21 cellular contexts compared by ENCODE assay signal in genomic region chr2:240597054-240597418, GRCh38. TPM values are rescaled to one million over a fixed set of nuclear protein-coding genes. Genes with fewer than 3 reads are reported as not detected.
A peak's percentile ranks its signal among the peaks of the same experiment; 100 is the strongest.
DNase-seq lines count a peak whose midpoint lies in the region; ATAC-seq and TF ChIP-seq lines count a peak whose summit lies in the region.
"Had no signal": no experiment of that assay in that cellular context is flagged by ENCODE, and none has a peak within 500 bp of the region (broad histone marks: within the 10 kb centered on the region; RNA-seq: fewer than 3 reads in every experiment).

No MANE protein-coding gene starts in this region.

- H3K27ac Mint-ChIP-seq in chondrocyte (ENCODE audit: unreplicated experiment) (no peak overlapping the region), endodermal cell (no peak overlapping the region)
- no peak overlapping the region for H3K27ac Mint-ChIP-seq in naive thymus-derived CD4-positive, alpha-beta T cell
- H3K27ac Mint-ChIP-seq: immature natural killer cell; stimulated activated memory B cell treated with anti-CD40 and anti-IgM and Interleukin-4, amounts not matched to agents 10 μg/mL and 1 μg/mL and 100 μg/mL, for 72 hours had no signal

- H3K36me3 ChIP-seq in naive thymus-derived CD4-positive, alpha-beta T cell (ENCODE audit: control insufficient read depth in 2 of 3, insufficient read depth in 3 of 3, low read length in 3 of 3): peaks cover 0 to 99% (median 0%) of the 10 kb centered on the region in 3 experiments
- H3K36me3 ChIP-seq in endodermal cell (ENCODE audit: control insufficient read depth, insufficient read depth, low read length): peaks cover 7% of the 10 kb centered on the region

- ATAC-seq in naive thymus-derived CD4-positive, alpha-beta T cell: no peak
- ATAC-seq in HG03039 (IDR thresholded peaks at IDR 0.05; ENCODE audit: unreplicated experiment): no peak
- ATAC-seq: mucosa of descending colon; stimulated activated memory B cell treated with anti-CD40 and anti-IgM and Interleukin-4, amounts not matched to agents 10 μg/mL and 1 μg/mL and 100 μg/mL, for 72 hours had no signal

- no peaks in the 10 kb centered on the region for H3K27me3 ChIP-seq in naive thymus-derived CD4-positive, alpha-beta T cell (ENCODE audit: control insufficient read depth in 2 of 2, insufficient read depth in 2 of 2, low read length in 2 of 2)
- no peaks in the 10 kb centered on the region for H3K27me3 ChIP-seq in endodermal cell (ENCODE audit: control insufficient read depth, insufficient read depth, low read length, poor library complexity, severe bottlenecking)
- H3K27me3 ChIP-seq: gastrocnemius medialis had no signal

- POLR2A ChIA-PET in naive thymus-derived CD4-positive, alpha-beta T cell (lab: Charles Lee): no interaction called here

- no peak overlapping the region for H3K4me3 Mint-ChIP-seq in chondrocyte (ENCODE audit: unreplicated experiment)
- H3K4me3 Mint-ChIP-seq in naive thymus-derived CD4-positive, alpha-beta T cell: no peak overlapping the region
- no peak overlapping the region for H3K4me3 Mint-ChIP-seq in endodermal cell
- H3K4me3 Mint-ChIP-seq: CD8-positive, alpha-beta memory T cell; immature natural killer cell; neural crest cell; stimulated activated memory B cell treated with anti-CD40 and anti-IgM and Interleukin-4, amounts not matched to agents 10 μg/mL and 1 μg/mL and 100 μg/mL, for 72 hours had no signal

- H3K9me3 ChIP-seq in naive thymus-derived CD4-positive, alpha-beta T cell (ENCODE audit: control insufficient read depth in 2 of 3, low read length in 3 of 3): no peaks in the 10 kb centered on the region
- no peaks in the 10 kb centered on the region for H3K9me3 ChIP-seq in endodermal cell (ENCODE audit: control insufficient read depth, low read length)
- H3K9me3 ChIP-seq: gastrocnemius medialis, mucosa of descending colon had no signal

- intact Hi-C loops in naive thymus-derived CD4-positive, alpha-beta T cell (cut with micrococcal nuclease): loop anchor here in 1 of 2 donors (10.0 kb wide), 1 partner anchor 108 kb away; no protein-coding TSS in a partner anchor

- peak overlapping the region; percentile 7 for H3K27ac ChIP-seq in naive thymus-derived CD4-positive, alpha-beta T cell (ENCODE audit: low read depth, low read length)
- no peak overlapping the region for H3K27ac ChIP-seq in endodermal cell (ENCODE audit: low read depth, low read length)
- H3K27ac ChIP-seq: gastrocnemius medialis had no signal

- H3K36me3 Mint-ChIP-seq in chondrocyte (ENCODE audit: low read depth): peaks cover 3% of the 10 kb centered on the region
- H3K36me3 Mint-ChIP-seq in naive thymus-derived CD4-positive, alpha-beta T cell: peaks cover 0 to 7% (median 0%) of the 10 kb centered on the region in 5 donors
- H3K36me3 Mint-ChIP-seq in endodermal cell (ENCODE audit: low read depth): peaks cover 14% of the 10 kb centered on the region
- H3K36me3 Mint-ChIP-seq: immature natural killer cell had no signal

- H3K9ac ChIP-seq in endodermal cell (ENCODE audit: extremely low read depth, low read length, poor library complexity, severe bottlenecking): no peak overlapping the region

- H3K4me3 ChIP-seq in naive thymus-derived CD4-positive, alpha-beta T cell (ENCODE audit: low read length): no peak overlapping the region
- H3K4me3 ChIP-seq in endodermal cell (ENCODE audit: low read length): no peak overlapping the region
- H3K4me3 ChIP-seq: gastrocnemius medialis, mucosa of descending colon had no signal

- no peak for TF ChIP-seq CTCF in chondrocyte (IDR thresholded peaks at IDR 0.05)
- TF ChIP-seq CTCF in endodermal cell (conservative IDR thresholded peaks at IDR 0.05): no peak

- DNase-seq in stimulated activated CD4-positive, alpha-beta T cell treated with anti-CD3 and anti-CD28 coated beads, Interleukin-15, amount 100 ng/mL, for 24 hours: peak; percentile 0
- DNase-seq in stimulated activated CD4-positive, alpha-beta T cell treated with anti-CD3 and anti-CD28 coated beads, Interleukin-1b, Interleukin-23, amount 100 ng/mL, for 48 hours: no peak
- DNase-seq in chondrocyte (ENCODE audit: low spot score) (peak; percentile 68), NCI-H1417 treated with DMSO at 0.1 percent for 48 hours (lab: John Stamatoyannopoulos, UW) (no peak), endodermal cell (no peak)
- DNase-seq in naive thymus-derived CD4-positive, alpha-beta T cell: peak in 1 of 9 donors; percentile 3
- DNase-seq: activated CD4-positive, alpha-beta T cell treated with anti-CD3 and anti-CD28 coated beads, Interleukin-2, amount 50 U/mL, for 4 hours; cortex of kidney; HCEC 1CT; immature natural killer cell; NCI-H1048; NCI-H187 treated with DMSO at 0.1 percent for 48 hours; NCI-H2227 treated with DMSO at 0.1 percent for 48 hours; NCI-H748 treated with DMSO at 0.1 percent for 48 hours; T-helper 9 cell had no signal

- CTCF ChIA-PET in naive thymus-derived CD4-positive, alpha-beta T cell (lab: Charles Lee): no interaction called here

- H3K4me1 Mint-ChIP-seq in chondrocyte (ENCODE audit: low read depth) (no peaks in the 10 kb centered on the region), endodermal cell (no peaks in the 10 kb centered on the region)
- H3K4me1 Mint-ChIP-seq in naive thymus-derived CD4-positive, alpha-beta T cell: peaks cover 0 to 5% (median 0%) of the 10 kb centered on the region in 7 donors
- H3K4me1 Mint-ChIP-seq: immature natural killer cell; neural crest cell; stimulated activated memory B cell treated with anti-CD40 and anti-IgM and Interleukin-4, amounts not matched to agents 10 μg/mL and 1 μg/mL and 100 μg/mL, for 72 hours had no signal

- no peaks in the 10 kb centered on the region for H3K4me1 ChIP-seq in naive thymus-derived CD4-positive, alpha-beta T cell (ENCODE audit: control insufficient read depth in 2 of 2, insufficient read depth in 2 of 2, low read length in 2 of 2)
- no peaks in the 10 kb centered on the region for H3K4me1 ChIP-seq in endodermal cell (ENCODE audit: control insufficient read depth, insufficient read depth, low read length)

- no peaks in the 10 kb centered on the region for H3K9me3 Mint-ChIP-seq in chondrocyte (ENCODE audit: low read depth)
- no peaks in the 10 kb centered on the region for H3K9me3 Mint-ChIP-seq in naive thymus-derived CD4-positive, alpha-beta T cell
- H3K9me3 Mint-ChIP-seq in endodermal cell: no peaks in the 10 kb centered on the region
- H3K9me3 Mint-ChIP-seq: CD8-positive, alpha-beta memory T cell; immature natural killer cell; neural crest cell; stimulated activated memory B cell treated with anti-CD40 and anti-IgM and Interleukin-4, amounts not matched to agents 10 μg/mL and 1 μg/mL and 100 μg/mL, for 72 hours had no signal

- H3K27me3 Mint-ChIP-seq in chondrocyte (ENCODE audit: low read depth): no peaks in the 10 kb centered on the region
- no peaks in the 10 kb centered on the region for H3K27me3 Mint-ChIP-seq in naive thymus-derived CD4-positive, alpha-beta T cell
- no peaks in the 10 kb centered on the region for H3K27me3 Mint-ChIP-seq in endodermal cell (ENCODE audit: insufficient read depth)
- H3K27me3 Mint-ChIP-seq: CD8-positive, alpha-beta memory T cell; stimulated activated memory B cell treated with anti-CD40 and anti-IgM and Interleukin-4, amounts not matched to agents 10 μg/mL and 1 μg/mL and 100 μg/mL, for 72 hours had no signal

- WGBS in endodermal cell (ENCODE audit: insufficient coverage in 1 of 2, insufficient read length in 1 of 2), 2 experiments: 82 to 94% methylated on average over 3 to 10 of the region's 10 CpGs

RNA-seq across cellular contexts. Expression of gene CAPN10, which starts 10.5 kb away (rescaled TPM):
- total RNA-seq in chondrocyte (22.0 to 29.4 TPM (median 22.7 TPM) in 3 replicates), endodermal cell (10 to 100 TPM; 58.9 to 61.9 TPM)
- 10 to 100 TPM; 54.1 to 74.8 (median 64.5) TPM for total RNA-seq in naive thymus-derived CD4-positive, alpha-beta T cell
- polyA plus RNA-seq in naive thymus-derived CD4-positive, alpha-beta T cell: 10 to 100 TPM in 1 of 2 donors, 1 to 10 TPM in 1; 8.4 to 14.1 TPM
- polyA plus RNA-seq in endodermal cell (2013, experiment 1 of 2): 43.3 TPM
- 41.5 TPM for polyA plus RNA-seq in endodermal cell (2013, experiment 2 of 2)

RNA-seq across cellular contexts. Expression of gene GPR35, which starts 28.2 kb away (rescaled TPM):
- 1.9 to 2.9 TPM (median 2.8 TPM) in 3 replicates for total RNA-seq in chondrocyte
- 10 to 100 TPM in 3 of 5 experiments, 1 to 10 TPM in 2; 7.1 to 19.0 (median 10.2) TPM for total RNA-seq in naive thymus-derived CD4-positive, alpha-beta T cell
- polyA plus RNA-seq in naive thymus-derived CD4-positive, alpha-beta T cell: 1 to 10 TPM in 1 of 2 donors, under 1 TPM in 1; 0.20 to 1.0 TPM
- under 1 TPM; 0.55 to 0.71 TPM for total RNA-seq in endodermal cell
- 0.82 TPM for polyA plus RNA-seq in endodermal cell (2013, experiment 1 of 2)
- 0.75 TPM for polyA plus RNA-seq in endodermal cell (2013, experiment 2 of 2)

RNA-seq across cellular contexts. Expression of gene RNPEPL1, which starts 28.8 kb away (rescaled TPM):
- 54.9 to 63.2 TPM (median 61.3 TPM) in 3 replicates for total RNA-seq in chondrocyte
- total RNA-seq in naive thymus-derived CD4-positive, alpha-beta T cell: 100 to 1,000 TPM in 4 of 5 experiments, 10 to 100 TPM in 1; 78.5 to 126 (median 112) TPM
- polyA plus RNA-seq in naive thymus-derived CD4-positive, alpha-beta T cell: 10 to 100 TPM; 23.0 to 51.2 TPM
- 10 to 100 TPM; 38.4 to 52.4 TPM for total RNA-seq in endodermal cell
- 18.2 TPM for polyA plus RNA-seq in endodermal cell (2013, experiment 1 of 2)
- 18.1 TPM for polyA plus RNA-seq in endodermal cell (2013, experiment 2 of 2)

RNA-seq across cellular contexts. Expression of gene DUSP28, which starts 36.9 kb away (rescaled TPM):
- total RNA-seq in chondrocyte (3.4 to 4.7 TPM (median 3.7 TPM) in 3 replicates), endodermal cell (1 to 10 TPM; 1.4 to 2.8 TPM)
- total RNA-seq in naive thymus-derived CD4-positive, alpha-beta T cell: 10 to 100 TPM; 11.1 to 19.5 (median 14.7) TPM
- 10 to 100 TPM; 17.8 to 30.1 TPM for polyA plus RNA-seq in naive thymus-derived CD4-positive, alpha-beta T cell
- polyA plus RNA-seq in endodermal cell (2013, experiment 1 of 2): 8.9 TPM
- 6.1 TPM for polyA plus RNA-seq in endodermal cell (2013, experiment 2 of 2)

RNA-seq across cellular contexts. Expression of gene ANKMY1, which starts 39.2 kb away (rescaled TPM):
- total RNA-seq in chondrocyte: 9.5 to 20.6 TPM (median 10.8 TPM) in 3 replicates
- 10 to 100 TPM; 33.7 to 83.4 (median 49.2) TPM for total RNA-seq in naive thymus-derived CD4-positive, alpha-beta T cell
- 10 to 100 TPM in 1 of 2 donors, 1 to 10 TPM in 1; 7.7 to 17.5 TPM for polyA plus RNA-seq in naive thymus-derived CD4-positive, alpha-beta T cell
- 10 to 100 TPM in 1 of 2 donors, 1 to 10 TPM in 1; 7.4 to 13.3 TPM for total RNA-seq in endodermal cell
- polyA plus RNA-seq in endodermal cell (2013, experiment 1 of 2): 6.2 TPM
- 4.8 TPM for polyA plus RNA-seq in endodermal cell (2013, experiment 2 of 2)

Comparison
In these comparisons a context has a peak if more than half of its experiments do, and no peak if none do; other contexts are left out.
1. DNase-seq: peak in stimulated activated CD4-positive, alpha-beta T cell treated with anti-CD3 and anti-CD28 coated beads, Interleukin-15, amount 100 ng/mL, for 24 hours (single experiment) and chondrocyte (single experiment); none in stimulated activated CD4-positive, alpha-beta T cell treated with anti-CD3 and anti-CD28 coated beads, Interleukin-1b, Interleukin-23, amount 100 ng/mL, for 48 hours (single experiment), NCI-H1417 treated with DMSO at 0.1 percent for 48 hours (single experiment) and endodermal cell (single experiment).